In the genomic region with DNA sequence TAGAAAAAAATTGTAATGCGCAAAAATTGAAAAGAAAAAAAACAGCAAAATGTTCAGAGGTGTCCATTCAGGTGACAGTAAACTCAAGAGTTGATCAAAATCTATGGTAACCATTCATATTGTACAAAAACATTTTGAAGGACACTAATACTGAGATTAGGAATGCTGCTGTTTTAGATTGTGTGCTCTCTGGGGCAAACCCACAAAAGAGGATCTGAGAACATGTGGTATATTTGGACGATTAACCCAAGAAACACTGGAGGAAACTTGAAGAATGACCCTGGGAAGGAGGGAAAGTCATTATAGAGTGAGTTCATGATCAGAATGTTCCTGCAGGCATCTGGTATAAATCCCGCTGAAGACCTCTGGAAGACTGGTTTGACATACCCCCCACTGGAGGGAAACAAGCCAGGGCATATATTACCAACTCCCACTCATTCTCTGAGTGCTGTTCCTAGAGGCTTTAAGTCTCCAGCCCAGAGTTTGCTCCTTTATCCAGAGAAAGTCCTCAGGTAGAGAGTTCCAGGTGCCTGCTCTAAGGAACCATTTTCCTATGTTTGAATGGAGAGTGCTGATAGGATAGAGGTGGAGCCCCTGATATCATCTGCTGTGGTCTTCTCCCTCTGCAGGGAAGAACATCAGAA, we compare ENCODE assay signal across 1 cellular context.
TF ChIP-seq lines count a peak whose summit lies in the region.

No MANE protein-coding gene starts in this region.

TF ChIP-seq in GM12878, 131 proteins besides CTCF, POLR2A, EP300 and RAD21:
- TF ChIP-seq BCL11A (IDR thresholded peaks at IDR 0.05; ENCODE audit: low read depth, low read length) (peak; percentile 48; the same call in 1 of the 2 replicates), BMI1 (IDR thresholded peaks at IDR 0.05; ENCODE audit: borderline replicate concordance) (no peak), PAX5 (IDR thresholded peaks at IDR 0.05; ENCODE audit: borderline replicate concordance, low read depth, low read length) (no peak), NFIC (IDR thresholded peaks at IDR 0.05; ENCODE audit: low read depth, low read length) (0 out of 2 replicates have a peak, but pooled peaks have one; percentile 31), ESRRA (IDR thresholded peaks at IDR 0.05; ENCODE audit: low read length) (no peak), MYC (IDR thresholded peaks at IDR 0.05; ENCODE audit: insufficient read depth, insufficient read length, insufficient replicate concordance, low read length, severe bottlenecking) (no peak), ATF3 (IDR thresholded peaks at IDR 0.05; ENCODE audit: borderline replicate concordance, extremely low read depth, low read depth, low read length) (no peak), NR2F1 (conservative IDR thresholded peaks at IDR 0.05) (no peak), IRF4 (IDR thresholded peaks at IDR 0.05; ENCODE audit: low read depth, low read length) (peak; percentile 53; the same call in 1 of the 2 replicates), NFYA (IDR thresholded peaks at IDR 0.05; ENCODE audit: borderline replicate concordance, low read depth, low read length) (no peak), TCF12 (IDR thresholded peaks at IDR 0.05; ENCODE audit: low read depth, low read length) (no peak), IKZF1 (conservative IDR thresholded peaks at IDR 0.05) (no peak), TBL1XR1 (IDR thresholded peaks at IDR 0.05; ENCODE audit: low read depth, low read length) (no peak), ZNF384 (IDR thresholded peaks at IDR 0.05; ENCODE audit: borderline replicate concordance, low read depth, low read length) (no peak), GATAD2B (conservative IDR thresholded peaks at IDR 0.05; ENCODE audit: low read depth) (no peak), EED (IDR thresholded peaks at IDR 0.05; ENCODE audit: low read depth) (no peak), CHD1 (IDR thresholded peaks at IDR 0.05; ENCODE audit: low read depth, low read length) (no peak), SREBF2 (IDR thresholded peaks at IDR 0.05; ENCODE audit: low read length) (no peak), STAT1 (conservative IDR thresholded peaks at IDR 0.05) (no peak), DPF2 (IDR thresholded peaks at IDR 0.05) (no peak), SPI1 (IDR thresholded peaks at IDR 0.05; ENCODE audit: borderline replicate concordance, insufficient read depth, low read depth, low read length) (peak; percentile 80), BACH1 (IDR thresholded peaks at IDR 0.05; ENCODE audit: borderline replicate concordance) (no peak), TCF3 (IDR thresholded peaks at IDR 0.05; ENCODE audit: borderline replicate concordance, insufficient read depth, low read depth, low read length) (no peak), BCLAF1 (IDR thresholded peaks at IDR 0.05) (no peak), ZZZ3 (IDR thresholded peaks at IDR 0.05; ENCODE audit: control insufficient read depth, insufficient read length, low read depth) (no peak), EZH2 (IDR thresholded peaks at IDR 0.05; ENCODE audit: borderline replicate concordance, control insufficient read depth, low read depth, low read length) (no peak), STAT3 (IDR thresholded peaks at IDR 0.05; ENCODE audit: low read depth, low read length) (no peak), CHD2 (IDR thresholded peaks at IDR 0.05; ENCODE audit: borderline replicate concordance, low read depth, low read length) (no peak), REST (IDR thresholded peaks at IDR 0.05; ENCODE audit: low read depth, low read length) (no peak), MEF2A (IDR thresholded peaks at IDR 0.05; ENCODE audit: insufficient read depth, low read depth, low read length) (no peak), JUNB (IDR thresholded peaks at IDR 0.05) (peak; percentile 44; the same call in 1 of the 2 replicates), CREM (IDR thresholded peaks at IDR 0.05; ENCODE audit: low read depth) (no peak), FOXM1 (IDR thresholded peaks at IDR 0.05; ENCODE audit: low read depth, low read length) (no peak), HCFC1 (IDR thresholded peaks at IDR 0.05; ENCODE audit: low read length) (no peak), RUNX3 (IDR thresholded peaks at IDR 0.05; ENCODE audit: low read length) (peak; percentile 83), RFX5 (IDR thresholded peaks at IDR 0.05; ENCODE audit: low read depth, low read length) (no peak), E2F8 (IDR thresholded peaks at IDR 0.05; ENCODE audit: low read depth, partially characterized antibody) (no peak), ZSCAN29 (IDR thresholded peaks at IDR 0.05) (no peak), IKZF2 (IDR thresholded peaks at IDR 0.05) (peak; percentile 38 to 41; a peak in 3 of 4 replicates)
- TF ChIP-seq, protein P1, sequence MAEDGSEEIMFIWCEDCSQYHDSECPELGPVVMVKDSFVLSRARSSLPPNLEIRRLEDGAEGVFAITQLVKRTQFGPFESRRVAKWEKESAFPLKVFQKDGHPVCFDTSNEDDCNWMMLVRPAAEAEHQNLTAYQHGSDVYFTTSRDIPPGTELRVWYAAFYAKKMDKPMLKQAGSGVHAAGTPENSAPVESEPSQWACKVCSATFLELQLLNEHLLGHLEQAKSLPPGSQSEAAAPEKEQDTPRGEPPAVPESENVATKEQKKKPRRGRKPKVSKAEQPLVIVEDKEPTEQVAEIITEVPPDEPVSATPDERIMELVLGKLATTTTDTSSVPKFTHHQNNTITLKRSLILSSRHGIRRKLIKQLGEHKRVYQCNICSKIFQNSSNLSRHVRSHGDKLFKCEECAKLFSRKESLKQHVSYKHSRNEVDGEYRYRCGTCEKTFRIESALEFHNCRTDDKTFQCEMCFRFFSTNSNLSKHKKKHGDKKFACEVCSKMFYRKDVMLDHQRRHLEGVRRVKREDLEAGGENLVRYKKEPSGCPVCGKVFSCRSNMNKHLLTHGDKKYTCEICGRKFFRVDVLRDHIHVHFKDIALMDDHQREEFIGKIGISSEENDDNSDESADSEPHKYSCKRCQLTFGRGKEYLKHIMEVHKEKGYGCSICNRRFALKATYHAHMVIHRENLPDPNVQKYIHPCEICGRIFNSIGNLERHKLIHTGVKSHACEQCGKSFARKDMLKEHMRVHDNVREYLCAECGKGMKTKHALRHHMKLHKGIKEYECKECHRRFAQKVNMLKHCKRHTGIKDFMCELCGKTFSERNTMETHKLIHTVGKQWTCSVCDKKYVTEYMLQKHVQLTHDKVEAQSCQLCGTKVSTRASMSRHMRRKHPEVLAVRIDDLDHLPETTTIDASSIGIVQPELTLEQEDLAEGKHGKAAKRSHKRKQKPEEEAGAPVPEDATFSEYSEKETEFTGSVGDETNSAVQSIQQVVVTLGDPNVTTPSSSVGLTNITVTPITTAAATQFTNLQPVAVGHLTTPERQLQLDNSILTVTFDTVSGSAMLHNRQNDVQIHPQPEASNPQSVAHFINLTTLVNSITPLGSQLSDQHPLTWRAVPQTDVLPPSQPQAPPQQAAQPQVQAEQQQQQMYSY (CRISPR knock-in tag; IDR thresholded peaks at IDR 0.05) = no peak
- TF ChIP-seq, protein P2, sequence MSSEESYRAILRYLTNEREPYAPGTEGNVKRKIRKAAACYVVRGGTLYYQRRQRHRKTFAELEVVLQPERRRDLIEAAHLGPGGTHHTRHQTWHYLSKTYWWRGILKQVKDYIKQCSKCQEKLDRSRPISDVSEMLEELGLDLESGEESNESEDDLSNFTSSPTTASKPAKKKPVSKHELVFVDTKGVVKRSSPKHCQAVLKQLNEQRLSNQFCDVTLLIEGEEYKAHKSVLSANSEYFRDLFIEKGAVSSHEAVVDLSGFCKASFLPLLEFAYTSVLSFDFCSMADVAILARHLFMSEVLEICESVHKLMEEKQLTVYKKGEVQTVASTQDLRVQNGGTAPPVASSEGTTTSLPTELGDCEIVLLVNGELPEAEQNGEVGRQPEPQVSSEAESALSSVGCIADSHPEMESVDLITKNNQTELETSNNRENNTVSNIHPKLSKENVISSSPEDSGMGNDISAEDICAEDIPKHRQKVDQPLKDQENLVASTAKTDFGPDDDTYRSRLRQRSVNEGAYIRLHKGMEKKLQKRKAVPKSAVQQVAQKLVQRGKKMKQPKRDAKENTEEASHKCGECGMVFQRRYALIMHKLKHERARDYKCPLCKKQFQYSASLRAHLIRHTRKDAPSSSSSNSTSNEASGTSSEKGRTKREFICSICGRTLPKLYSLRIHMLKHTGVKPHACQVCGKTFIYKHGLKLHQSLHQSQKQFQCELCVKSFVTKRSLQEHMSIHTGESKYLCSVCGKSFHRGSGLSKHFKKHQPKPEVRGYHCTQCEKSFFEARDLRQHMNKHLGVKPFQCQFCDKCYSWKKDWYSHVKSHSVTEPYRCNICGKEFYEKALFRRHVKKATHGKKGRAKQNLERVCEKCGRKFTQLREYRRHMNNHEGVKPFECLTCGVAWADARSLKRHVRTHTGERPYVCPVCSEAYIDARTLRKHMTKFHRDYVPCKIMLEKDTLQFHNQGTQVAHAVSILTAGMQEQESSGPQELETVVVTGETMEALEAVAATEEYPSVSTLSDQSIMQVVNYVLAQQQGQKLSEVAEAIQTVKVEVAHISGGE (CRISPR knock-in tag; IDR thresholded peaks at IDR 0.05) = no peak
